3 cellular contexts compared by ENCODE assay signal in the genomic region with DNA sequence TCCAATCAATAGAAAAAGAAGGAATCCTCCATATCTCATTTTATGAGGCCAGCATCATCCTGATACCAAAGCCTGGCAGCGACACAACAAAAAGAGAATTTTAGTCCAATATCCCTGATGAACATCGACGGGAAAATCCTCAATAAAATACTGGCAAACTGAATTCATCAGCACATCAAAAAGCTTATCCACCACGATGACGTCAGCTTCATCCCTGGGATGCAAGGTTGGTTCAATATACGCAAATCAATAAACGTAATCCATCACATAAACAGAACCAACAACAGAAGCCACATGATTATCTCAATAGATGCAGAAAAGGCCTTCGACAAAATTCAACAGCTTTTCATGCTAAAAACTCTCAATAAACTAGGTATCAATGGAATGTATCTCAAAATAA.
A peak's percentile ranks its signal among the peaks of the same experiment; 100 is the strongest.
DNase-seq lines count a peak whose midpoint lies in the region; ATAC-seq, FAIRE-seq and TF ChIP-seq lines count a peak whose summit lies in the region.
"Not testable (repeated sequence)": the region's sequence is repeated elsewhere in the genome, so short reads cannot be mapped to it uniquely, and the experiment has no call there.

No MANE protein-coding gene starts in this region.

- H3K79me2 ChIP-seq in K562 (ENCODE audit: control insufficient read depth, insufficient read depth, low read length); HepG2 (ENCODE audit: insufficient read depth, low read length): not testable (repeated sequence)

- not testable (repeated sequence) for H3K9me1 ChIP-seq in K562 (ENCODE audit: control insufficient read depth, insufficient read depth, low read length)

- in situ Hi-C loops in K562 (cut with MboI); HepG2 (cut with HindIII; ENCODE audit: extremely low pct_ligation_motif_present, low pct_unique_long_range_greater_than_20kb): not testable (repeated sequence)

- BruUV-seq in K562 (replicated peaks; lab: Mats Ljungman, UMichigan); HepG2 (replicated peaks; lab: Mats Ljungman, UMichigan): not testable (repeated sequence)

- not testable (repeated sequence) for TF ChIP-seq RAD21 in K562 (CRISPR knock-in tag; conservative IDR thresholded peaks at IDR 0.05 in 1 of 2, IDR thresholded peaks at IDR 0.05 in 1 of 2); HepG2 (CRISPR knock-in tag; IDR thresholded peaks at IDR 0.05)

- not testable (repeated sequence) for H3K4me3 ChIP-seq in HEK293 (ENCODE audit: low read depth, low read length); K562; HepG2 (replicated peaks in 1 of 3; ENCODE audit: insufficient read depth in 1 of 3, low read depth in 2 of 3, low read length in 3 of 3)

- H3K4me1 ChIP-seq in HEK293 (ENCODE audit: control insufficient read depth, insufficient read depth, low read length); K562 (replicated peaks in 1 of 2; ENCODE audit: control insufficient read depth in 2 of 2, insufficient read depth in 2 of 2, low read length in 2 of 2); HepG2 (ENCODE audit: insufficient read depth, low read length): not testable (repeated sequence)

- ATAC-seq in K562, HepG2: not testable (repeated sequence)

- H3K9ac ChIP-seq in K562 (ENCODE audit: insufficient read depth in 1 of 2, low read depth in 2 of 2, low read length in 2 of 2); HepG2 (ENCODE audit: insufficient read depth, low read depth, low read length): not testable (repeated sequence)

- POLR2A ChIA-PET in HEK293 (lab: Yijun Ruan, JAX); K562 (lab: Yijun Ruan, JAX); HepG2 (lab: Yijun Ruan, JAX): not testable (repeated sequence)

- H4K20me1 ChIP-seq in K562 (replicated peaks; ENCODE audit: control insufficient read depth, insufficient read depth, low read length); HepG2 (ENCODE audit: insufficient read depth, low read length): not testable (repeated sequence)

- intact Hi-C loops in K562 (cut with micrococcal nuclease); HepG2 (cut with micrococcal nuclease; ENCODE audit: unreplicated experiment): not testable (repeated sequence)

- not testable (repeated sequence) for H3K27me3 ChIP-seq in K562 (ENCODE audit: control insufficient read depth in 2 of 2, insufficient read depth in 2 of 2, low read length in 2 of 2); HepG2 (ENCODE audit: control insufficient read depth in 1 of 2, insufficient read depth in 2 of 2, low read length in 2 of 2)

- H3K4me2 ChIP-seq in K562 (ENCODE audit: insufficient read depth, low read length); HepG2 (ENCODE audit: low read depth, low read length): not testable (repeated sequence)

- DNase-seq in K562 (ENCODE audit: extremely low read depth in 1 of 4, low spot score in 3 of 4); HepG2 (ENCODE audit: low spot score): not testable (repeated sequence)

- TF ChIP-seq EP300 in K562 (IDR thresholded peaks at IDR 0.05; ENCODE audit: low read length); HepG2 (IDR thresholded peaks at IDR 0.05; ENCODE audit: low read depth in 2 of 2, low read length in 2 of 2); HepG2 (CRISPR knock-in tag; IDR thresholded peaks at IDR 0.05; ENCODE audit: borderline replicate concordance): not testable (repeated sequence)

- H2AFZ ChIP-seq in K562 (ENCODE audit: low read depth, low read length); HepG2 (ENCODE audit: low read length): not testable (repeated sequence)

- not testable (repeated sequence) for H3K9me3 ChIP-seq in HEK293 (ENCODE audit: control insufficient read depth, insufficient read depth, low read depth, low read length); K562 (replicated peaks; ENCODE audit: control insufficient read depth, insufficient read depth, low read depth, low read length)
- peaks cover 67% of the 10 kb centered on the region for H3K9me3 ChIP-seq in HepG2 (ENCODE audit: low read length)

- H3K36me3 ChIP-seq in HEK293 (ENCODE audit: control insufficient read depth in 2 of 2, insufficient read depth in 1 of 2, low read length in 2 of 2); K562 (ENCODE audit: control insufficient read depth, insufficient read depth, low read length); HepG2 (replicated peaks in 1 of 2; ENCODE audit: control insufficient read depth in 1 of 2, insufficient read depth in 2 of 2, low read length in 2 of 2): not testable (repeated sequence)

- TF ChIP-seq POLR2A in K562 (conservative IDR thresholded peaks at IDR 0.05); HepG2 (IDR thresholded peaks at IDR 0.05; ENCODE audit: insufficient read depth in 1 of 2, low read depth in 2 of 2, low read length in 2 of 2): not testable (repeated sequence)

- 2% methylated on average over 8 of the region's 8 CpGs for WGBS in K562 (ENCODE audit: insufficient coverage, low coverage, missing lambda C conversion rate)
- whole genome bisulfite sequencing in HepG2 (ENCODE audit: low lambda C conversion rate): 25% methylated on average over 8 of the region's 8 CpGs

- not testable (repeated sequence) for H3K27ac ChIP-seq in HEK293 (ENCODE audit: extremely low read depth, low read depth, low read length); K562 (ENCODE audit: extremely low read depth, low read depth, low read length); HepG2 (ENCODE audit: extremely low read length, insufficient read depth, low read length)

- CTCF ChIA-PET in HEK293 (lab: Yijun Ruan, JAX); K562 (lab: Yijun Ruan, JAX; ENCODE audit: low intra/inter-chr PET ratio); HepG2 (lab: Yijun Ruan, JAX; ENCODE audit: low intra/inter-chr PET ratio, low total read pairs): not testable (repeated sequence)

- TF ChIP-seq CTCF in HEK293 (tag by site-specific recombination; IDR thresholded peaks at IDR 0.05); K562 (IDR thresholded peaks at IDR 0.05 in 2 of 3, conservative IDR thresholded peaks at IDR 0.05 in 1 of 3; ENCODE audit: insufficient read depth in 2 of 3, low read depth in 1 of 3, low read length in 3 of 3); HepG2 (CRISPR knock-in tag; IDR thresholded peaks at IDR 0.05): not testable (repeated sequence)

- not testable (repeated sequence) for FAIRE-seq in K562 (lab: Jason Lieb, UNC); HepG2 (lab: Jason Lieb, UNC)

TF ChIP-seq in HEK293, 187 proteins besides CTCF, POLR2A, EP300 and RAD21:
- TF ChIP-seq, protein P1, sequence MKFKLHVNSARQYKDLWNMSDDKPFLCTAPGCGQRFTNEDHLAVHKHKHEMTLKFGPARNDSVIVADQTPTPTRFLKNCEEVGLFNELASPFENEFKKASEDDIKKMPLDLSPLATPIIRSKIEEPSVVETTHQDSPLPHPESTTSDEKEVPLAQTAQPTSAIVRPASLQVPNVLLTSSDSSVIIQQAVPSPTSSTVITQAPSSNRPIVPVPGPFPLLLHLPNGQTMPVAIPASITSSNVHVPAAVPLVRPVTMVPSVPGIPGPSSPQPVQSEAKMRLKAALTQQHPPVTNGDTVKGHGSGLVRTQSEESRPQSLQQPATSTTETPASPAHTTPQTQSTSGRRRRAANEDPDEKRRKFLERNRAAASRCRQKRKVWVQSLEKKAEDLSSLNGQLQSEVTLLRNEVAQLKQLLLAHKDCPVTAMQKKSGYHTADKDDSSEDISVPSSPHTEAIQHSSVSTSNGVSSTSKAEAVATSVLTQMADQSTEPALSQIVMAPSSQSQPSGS (tag by site-specific recombination; IDR thresholded peaks at IDR 0.05; ENCODE audit: low read depth): peak; percentile 58
TF ChIP-seq in HEK293: peak in this region for 1; not testable (repeated sequence) for 186.

TF ChIP-seq in K562, 482 proteins besides CTCF, POLR2A, EP300 and RAD21:
- peak; percentile 39; the same call in 1 of the 2 replicates for TF ChIP-seq ZNF324 (CRISPR knock-in tag; IDR thresholded peaks at IDR 0.05)

TF ChIP-seq in HepG2, 621 proteins besides CTCF, POLR2A, EP300 and RAD21:
- TF ChIP-seq CREB1 (IDR thresholded peaks at IDR 0.05): peak; percentile 88
- TF ChIP-seq CREB1, ATF7 (CRISPR knock-in tag; IDR thresholded peaks at IDR 0.05): not testable (repeated sequence)
- TF ChIP-seq ATF7 (IDR thresholded peaks at IDR 0.05): peak; percentile 89
TF ChIP-seq in HepG2: peak in this region for 2; not testable (repeated sequence) for 619.
